Comparison of ENCODE assay signal across 8 cellular contexts in the genomic region with DNA sequence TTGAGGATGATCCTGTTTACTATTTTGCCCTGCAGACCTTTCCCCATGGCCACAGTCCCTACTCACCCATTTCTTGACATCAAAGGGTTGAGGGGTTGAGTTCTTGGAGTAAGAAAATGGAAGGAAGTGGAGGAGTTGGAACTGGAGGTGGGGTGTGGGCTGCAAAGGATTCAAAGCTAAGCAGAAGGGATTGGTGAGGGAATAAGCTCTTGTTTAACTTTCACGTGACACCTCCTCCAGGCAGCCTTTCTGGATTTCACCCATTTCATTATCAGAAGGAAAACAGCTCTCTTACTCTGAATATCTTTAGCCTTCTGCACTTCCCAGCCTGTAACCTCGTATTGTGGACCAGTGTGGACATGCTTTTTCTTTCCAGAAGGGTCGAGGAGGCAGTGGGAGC. TPM values are rescaled to one million over a fixed set of nuclear protein-coding genes. Genes with fewer than 3 reads are reported as not detected.
DNase-seq lines count a peak whose midpoint lies in the region; ATAC-seq and TF ChIP-seq lines count a peak whose summit lies in the region.

No MANE protein-coding gene starts in this region.

- no peaks in the 10 kb centered on the region for H3K36me3 ChIP-seq in ES-I3 (ENCODE audit: insufficient read depth, low read length)
- no peaks in the 10 kb centered on the region for H3K36me3 ChIP-seq in OCI-LY7 (ENCODE audit: insufficient read depth, low read length)
- no peaks in the 10 kb centered on the region for H3K36me3 ChIP-seq in prostate gland

- H3K36me3 Mint-ChIP-seq in effector memory CD8-positive, alpha-beta T cell (ENCODE audit: insufficient read depth) = peaks cover 4% of the 10 kb centered on the region

- H3K9me3 Mint-ChIP-seq in effector memory CD8-positive, alpha-beta T cell = no peaks in the 10 kb centered on the region

- no peaks in the 10 kb centered on the region for H3K9me3 ChIP-seq in ES-I3 (ENCODE audit: control insufficient read depth, insufficient read depth, low read length)
- no peaks in the 10 kb centered on the region for H3K9me3 ChIP-seq in OCI-LY7 (ENCODE audit: low read length)
- no peaks in the 10 kb centered on the region for H3K9me3 ChIP-seq in prostate gland

- H3K9me2 ChIP-seq in OCI-LY7 (ENCODE audit: insufficient read depth, low read length) = no peaks in the 10 kb centered on the region

- peak overlapping the region; percentile 74 to 79 for H3K4me3 Mint-ChIP-seq in effector memory CD8-positive, alpha-beta T cell

- BruUV-seq in OCI-LY7 (replicated peaks; lab: Mats Ljungman, UMichigan) = no TSS peak

- peak overlapping the region; percentile 64; the same call in 1 of the 2 replicates for H2AFZ ChIP-seq in OCI-LY7 (ENCODE audit: low read length)

- peaks cover 4% of the 10 kb centered on the region; the same call in 1 of the 2 replicates for H3K4me1 ChIP-seq in ES-I3 (ENCODE audit: insufficient read depth, low read length)
- peaks cover 12% of the 10 kb centered on the region for H3K4me1 ChIP-seq in OCI-LY7 (ENCODE audit: insufficient read depth, low read length, poor library complexity, severe bottlenecking)
- no peaks in the 10 kb centered on the region for H3K4me1 ChIP-seq in prostate gland (replicated peaks)

- no peak for ATAC-seq in effector memory CD8-positive, alpha-beta T cell (replicated peaks)
- ATAC-seq in GM18498 (IDR thresholded peaks at IDR 0.05; ENCODE audit: unreplicated experiment) (no peak), GM18861 (IDR thresholded peaks at IDR 0.05; ENCODE audit: unreplicated experiment) (no peak), HG03135 (IDR thresholded peaks at IDR 0.05; ENCODE audit: unreplicated experiment) (no peak)

- CTCF ChIA-PET in OCI-LY7 (lab: Charles Lee; ENCODE audit: unreplicated experiment) = interaction anchor here (0.6 to 0.7 kb wide), 4 partner anchors 12 to 693 kb away, joined by 3 to 7 read pairs (median 3); a partner anchor contains a TSS

- peak overlapping the region; percentile 25; the same call in 1 of the 2 replicates for H3K9ac ChIP-seq in ES-I3 (ENCODE audit: low read depth, low read length)

- H3K27me3 ChIP-seq in prostate gland (replicated peaks; ENCODE audit: insufficient read depth) = no peaks in the 10 kb centered on the region

- TF ChIP-seq POLR2A in prostate gland (IDR thresholded peaks at IDR 0.05) = no peak

- intact Hi-C loops in OCI-LY7 (cut with micrococcal nuclease; ENCODE audit: unreplicated experiment) = loop anchor here (2.0 kb wide), 1 partner anchor 13 kb away; a partner anchor contains a TSS
- intact Hi-C loops in prostate gland (cut with DNase I) = no loop called here

- H3K27ac ChIP-seq in OCI-LY7 (ENCODE audit: low read depth, low read length, poor library complexity, severe bottlenecking) (no peak overlapping the region), prostate gland (no peak overlapping the region)

- TF ChIP-seq CTCF in OCI-LY7 (conservative IDR thresholded peaks at IDR 0.05; ENCODE audit: low read length) = no peak
- TF ChIP-seq CTCF in prostate gland (IDR thresholded peaks at IDR 0.05) = no peak

- WGBS in prostate gland = 11% methylated on average over 3 of the region's 3 CpGs

- peak overlapping the region; percentile 94 for H3K4me2 ChIP-seq in OCI-LY7 (ENCODE audit: low read length)

- peaks cover 23 to 35% of the 10 kb centered on the region in 2 donors for H3K4me1 Mint-ChIP-seq in effector memory CD8-positive, alpha-beta T cell (ENCODE audit: low read depth in 2 of 2)

- no peaks in the 10 kb centered on the region for H3K79me2 ChIP-seq in OCI-LY7 (ENCODE audit: insufficient read depth, low read depth, low read length)

- POLR2A ChIA-PET in OCI-LY7 (lab: Charles Lee) = interaction anchor here (0.6 to 2.2 kb wide), 6 partner anchors 9 to 96 kb away, joined by 3 to 12 read pairs (median 4); a partner anchor contains a TSS

- DNase-seq in OCI-LY7 (ENCODE audit: low spot score) = no peak
- DNase-seq in effector memory CD8-positive, alpha-beta T cell = no peak
- DNase-seq in prostate gland (ENCODE audit: low spot score) = no peak
- DNase-seq in T1000 (lab: John Stamatoyannopoulos, UW) = no peak

- H3K4me3 ChIP-seq in OCI-LY7 (ENCODE audit: low read depth, low read length, poor library complexity, severe bottlenecking) (peak overlapping the region; percentile 62), prostate gland (peak overlapping the region; percentile 18 to 19)

- H4K20me1 ChIP-seq in OCI-LY7 (ENCODE audit: insufficient read depth, low read length) = no peaks in the 10 kb centered on the region

- no peaks in the 10 kb centered on the region for H3K27me3 Mint-ChIP-seq in effector memory CD8-positive, alpha-beta T cell

- H3K27ac Mint-ChIP-seq in effector memory CD8-positive, alpha-beta T cell = peak overlapping the region; percentile 84 to 89

RNA-seq across cellular contexts. Expression of a gene that starts 13.7 kb away (rescaled TPM):
- total RNA-seq in OCI-LY7 (2014; rRNA removed; shearing (Covaris generic)) = 7.1 and 12.0 TPM in 2 replicates
- total RNA-seq in OCI-LY7 (2022) = 10.4 and 15.1 TPM in 2 replicates
- total RNA-seq in prostate gland = 10 to 100 TPM; 20.1 to 36.1 TPM

RNA-seq across cellular contexts. Expression of a gene that starts 15.3 kb away (rescaled TPM):
- 8.1 and 12.1 TPM in 2 replicates for total RNA-seq in OCI-LY7 (2014; rRNA removed; shearing (Covaris generic))
- total RNA-seq in OCI-LY7 (2022) (25.0 and 26.0 TPM in 2 replicates), prostate gland (1 to 10 TPM in 1 of 2 donors, under 1 TPM in 1; 0.59 to 2.3 TPM)

RNA-seq across cellular contexts. Expression of a gene that starts 23.9 kb away (rescaled TPM):
- total RNA-seq in OCI-LY7 (2014; rRNA removed; shearing (Covaris generic)) = 8.8 and 27.6 TPM in 2 replicates
- 32.3 and 38.3 TPM in 2 replicates for total RNA-seq in OCI-LY7 (2022)
- total RNA-seq in prostate gland = 10 to 100 TPM; 11.8 to 49.5 TPM

RNA-seq across cellular contexts. Expression of a gene that starts 30.2 kb away (rescaled TPM):
- total RNA-seq in OCI-LY7 (2014; rRNA removed; shearing (Covaris generic)) = not detected in 2 replicates
- total RNA-seq in OCI-LY7 (2022) (not detected in 2 replicates), prostate gland (1 to 10 TPM in 1 of 2 donors, not detected in 1; 2.4 TPM)

RNA-seq across cellular contexts. Expression of a gene that starts 39.9 kb away (rescaled TPM):
- 0.16 TPM in 1 of 2 replicates, not detected in the other for total RNA-seq in OCI-LY7 (2014; rRNA removed; shearing (Covaris generic))
- total RNA-seq in OCI-LY7 (2022) = 1.2 and 1.7 TPM in 2 replicates
- total RNA-seq in prostate gland = 1 to 10 TPM; 2.3 to 9.7 TPM
